ENCODE assay signal across 8 cellular contexts in the genomic region with DNA sequence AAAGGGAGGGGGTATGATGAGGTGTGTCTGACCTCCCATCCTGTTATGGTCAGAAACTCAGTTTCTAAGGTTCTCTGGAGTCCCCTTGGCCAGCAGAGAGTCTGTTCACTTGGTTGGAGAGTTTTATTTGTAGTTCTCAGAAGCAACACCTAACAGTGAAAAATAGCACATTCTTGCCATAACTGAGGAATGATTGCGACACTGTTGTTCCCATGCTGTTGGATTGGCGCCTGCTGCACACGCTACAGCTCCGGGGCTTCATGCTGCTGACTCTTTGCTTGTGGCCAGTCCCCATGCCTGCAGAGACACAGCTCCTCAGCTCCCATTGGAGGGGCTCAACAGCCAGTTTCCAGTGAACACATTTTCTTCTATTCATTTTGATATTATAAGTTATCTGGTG. TPM values are rescaled to one million over a fixed set of nuclear protein-coding genes. Genes with fewer than 3 reads are reported as not detected.
DNase-seq lines count a peak whose midpoint lies in the region; ATAC-seq lines count a peak whose summit lies in the region.

No MANE protein-coding gene starts in this region.

- ATAC-seq in HG03520 (IDR thresholded peaks at IDR 0.05; ENCODE audit: unreplicated experiment) = no peak
- ATAC-seq in HG02870 (IDR thresholded peaks at IDR 0.05; ENCODE audit: unreplicated experiment) = no peak
- no peak for ATAC-seq in GM19397 (IDR thresholded peaks at IDR 0.05; ENCODE audit: unreplicated experiment)
- no peak for ATAC-seq in GM21717 (IDR thresholded peaks at IDR 0.05; ENCODE audit: unreplicated experiment)

- DNase-seq in A172 (ENCODE audit: low spot score) = peak; percentile 68
- peak; percentile 76 for DNase-seq in LHCN-M2 (ENCODE audit: low read depth)
- DNase-seq in fibroblast of gingiva (ENCODE audit: low read depth) = peak; percentile 83
- peak; percentile 26 for DNase-seq in mucosa of gallbladder (ENCODE audit: low spot score)

RNA-seq across cellular contexts. Expression of a gene that starts 42.1 kb away (rescaled TPM):
- total RNA-seq in A172 (2014; rRNA removed; shearing (Covaris generic)) = 285 and 288 TPM in 2 replicates
- 294 and 385 TPM in 2 replicates for total RNA-seq in LHCN-M2 (2014; rRNA removed)
- polyA plus RNA-seq in LHCN-M2 (2012) = 215 TPM
- 66.3 TPM for total RNA-seq in mucosa of gallbladder

RNA-seq across cellular contexts. Expression of a gene that starts 42.2 kb away (rescaled TPM):
- 9.1 TPM in 2 replicates for total RNA-seq in A172 (2014; rRNA removed; shearing (Covaris generic))
- total RNA-seq in LHCN-M2 (2014; rRNA removed) (5.3 and 6.1 TPM in 2 replicates), mucosa of gallbladder (5.7 TPM)
- polyA plus RNA-seq in LHCN-M2 (2012) = 1.3 TPM

Comparison
In these comparisons a context has a peak if more than half of its experiments do, and no peak if none do; other contexts are left out.
1. DNase-seq: peak in every context shown above with its lines; median percentile 83 in fibroblast of gingiva; 76 in LHCN-M2; 68 in A172; 26 in mucosa of gallbladder.